Comparison of ENCODE assay signal across 8 cellular contexts in genomic region chr9:129483467-129484324, GRCh38.
A peak's percentile ranks its signal among the peaks of the same experiment; 100 is the strongest.
DNase-seq lines count a peak whose midpoint lies in the region; ATAC-seq, FAIRE-seq and TF ChIP-seq lines count a peak whose summit lies in the region.

No MANE protein-coding gene starts in this region.

- no peaks in the 10 kb centered on the region for H3K36me3 ChIP-seq in HAP-1 (replicated peaks)
- H3K36me3 ChIP-seq in SK-N-MC (ENCODE audit: insufficient read depth, low read length), result no peaks in the 10 kb centered on the region
- H3K36me3 ChIP-seq in right lobe of liver, result no peaks in the 10 kb centered on the region
- no peaks in the 10 kb centered on the region for H3K36me3 ChIP-seq in stomach

- H3K4me3 ChIP-seq in A549, result peak overlapping the region; percentile 47; the same call in 2 of the 3 replicates
- peak overlapping the region; percentile 27; the same call in 1 of the 2 replicates for H3K4me3 ChIP-seq in HAP-1
- H3K4me3 ChIP-seq in SK-N-MC, result peak overlapping the region; percentile 71
- H3K4me3 ChIP-seq in right lobe of liver, result peak overlapping the region; percentile 31 to 58 (median 49)
- peak overlapping the region; percentile 45 to 61 (median 54) for H3K4me3 ChIP-seq in stomach

- intact Hi-C loops in right lobe of liver (cut with DNase I) (loop anchor here (10.0 kb wide), 2 partner anchors 149 to 309 kb away; partner anchors contain the start of gene IER5L (in 1 of the 2)), stomach (cut with DNase I; ENCODE audit: low total_unique reads) (no loop called here)

- TF ChIP-seq CTCF in A549 (IDR thresholded peaks at IDR 0.05), result no peak
- no peak for TF ChIP-seq CTCF in right lobe of liver (IDR thresholded peaks at IDR 0.05)
- no peak for TF ChIP-seq CTCF in stomach (IDR thresholded peaks at IDR 0.05)

- POLR2A ChIA-PET in A549 (lab: Yijun Ruan, JAX), result interaction anchor here (0.6 to 6.1 kb wide), 25 partner anchors 9 to 348 kb away, joined by 3 to 171 read pairs (median 7); partner anchors contain the start of gene IER5L

- H3K9ac ChIP-seq in SK-N-MC (ENCODE audit: insufficient read length), result peak overlapping the region; percentile 70

- CTCF ChIA-PET in A549 (lab: Yijun Ruan, JAX), result interaction anchor here (0.6 to 9.3 kb wide), 29 partner anchors 8 to 352 kb away, joined by 3 to 63 read pairs (median 4); partner anchors contain the start of gene IER5L

- no peak for TF ChIP-seq POLR2A in A549 (IDR thresholded peaks at IDR 0.05; ENCODE audit: low read length)
- TF ChIP-seq POLR2A in right lobe of liver (IDR thresholded peaks at IDR 0.05), result peak; percentile 79
- peak in 1 of 4 donors; percentile 42 for TF ChIP-seq POLR2A in stomach (IDR thresholded peaks at IDR 0.05)

- ATAC-seq in A549, result peak; percentile 15 to 37
- ATAC-seq in right lobe of liver, result peak; percentile 42 to 55 (median 52)
- no peak for ATAC-seq in GM21528 (IDR thresholded peaks at IDR 0.05; ENCODE audit: low FRiP score, unreplicated experiment)
- no peak for ATAC-seq in HG03025 (IDR thresholded peaks at IDR 0.05; ENCODE audit: low FRiP score, unreplicated experiment)

- no peaks in the 10 kb centered on the region for H3K9me3 ChIP-seq in A549
- no peaks in the 10 kb centered on the region for H3K9me3 ChIP-seq in HAP-1
- no peaks in the 10 kb centered on the region for H3K9me3 ChIP-seq in SK-N-MC (ENCODE audit: low read depth, low read length)
- H3K9me3 ChIP-seq in right lobe of liver, result no peaks in the 10 kb centered on the region
- H3K9me3 ChIP-seq in stomach, result no peaks in the 10 kb centered on the region

- H3K4me1 ChIP-seq in A549 (peaks cover 91% of the 10 kb centered on the region), HAP-1 (peaks cover 41% of the 10 kb centered on the region), right lobe of liver (peaks cover 5 to 44% (median 23%) of the 10 kb centered on the region in 4 donors), stomach (peaks cover 86 to 93% (median 88%) of the 10 kb centered on the region in 4 donors)

- peak in 1 of 2 experiments; percentile 7; a peak in 1 of 5 replicates for TF ChIP-seq RAD21 in A549 (conservative IDR thresholded peaks at IDR 0.05 in 1 of 2, IDR thresholded peaks at IDR 0.05 in 1 of 2)

- TF ChIP-seq EP300 in A549 (IDR thresholded peaks at IDR 0.05) (peak in 1 of 2 experiments; percentile 49; a peak in 1 of 5 replicates), stomach (IDR thresholded peaks at IDR 0.05) (no peak)

- FAIRE-seq in A549 (lab: Jason Lieb, UNC), result no peak

- in situ Hi-C loops in HAP-1 (cut with MboI; ENCODE audit: low sequenced_read_pairs), result no loop called here

- H3K27ac ChIP-seq in A549 (peak overlapping the region; percentile 99 to 100), SK-N-MC (peak overlapping the region; percentile 100), right lobe of liver (peak overlapping the region; percentile 99 to 100 (median 99)), stomach (peak overlapping the region; percentile 97 to 100 (median 100))

- DNase-seq in A549 (ENCODE audit: low read depth in 1 of 2, low spot score in 1 of 2) (peak; percentile 79 to 91), HAP-1 (ENCODE audit: low spot score in 2 of 2) (peak in 1 of 2 experiments; percentile 47), SK-N-MC (ENCODE audit: low read depth, low spot score) (no peak), dermis blood vessel endothelial cell (peak; percentile 69), right lobe of liver (peak; percentile 85 to 91 (median 88)), stomach (peak; percentile 85)

- peak overlapping the region; percentile 98 for H3K4me2 ChIP-seq in A549

- WGBS in A549 (ENCODE audit: missing lambda C conversion rate), result 1% methylated on average over 19 of the region's 29 CpGs
- WGBS in right lobe of liver (ENCODE audit: insufficient coverage, low coverage, low lambda C conversion rate, missing lambda C conversion rate), result 11% methylated on average over 10 of the region's 29 CpGs
- WGBS in stomach, 5 donors, result 10 to 16% (median 13%) methylated on average over 21 to 29 of the region's 29 CpGs

- no peaks in the 10 kb centered on the region for H3K27me3 ChIP-seq in HAP-1 (ENCODE audit: low read depth)
- H3K27me3 ChIP-seq in right lobe of liver, result no peaks in the 10 kb centered on the region
- H3K27me3 ChIP-seq in stomach, result no peaks in the 10 kb centered on the region

TF ChIP-seq in A549, 52 proteins besides CTCF, POLR2A, EP300 and RAD21 (continues in another document):
- TF ChIP-seq ESRRA (IDR thresholded peaks at IDR 0.05; ENCODE audit: borderline replicate concordance, low read length), result no peak
- TF ChIP-seq SREBF2 (IDR thresholded peaks at IDR 0.05), result no peak
- TF ChIP-seq HMGXB4 (CRISPR knock-in tag; IDR thresholded peaks at IDR 0.05; ENCODE audit: borderline replicate concordance), result no peak
- TF ChIP-seq USF2 (IDR thresholded peaks at IDR 0.05), result no peak
- TF ChIP-seq CBX2 (IDR thresholded peaks at IDR 0.05; ENCODE audit: borderline replicate concordance, low read depth), result no peak
- TF ChIP-seq E2F6 (IDR thresholded peaks at IDR 0.05; ENCODE audit: borderline replicate concordance, low read depth), result peak; percentile 64
- TF ChIP-seq CEBPB (IDR thresholded peaks at IDR 0.05), result peak; percentile 54 to 92; a peak in 3 of 4 replicates
- TF ChIP-seq ATOH8 (CRISPR knock-in tag; IDR thresholded peaks at IDR 0.05; ENCODE audit: low read depth), result peak; percentile 42; the same call in 1 of the 2 replicates
- no peak for TF ChIP-seq BHLHE40 (IDR thresholded peaks at IDR 0.05; ENCODE audit: low read depth, low read length)
- no peak for TF ChIP-seq JUNB (IDR thresholded peaks at IDR 0.05)
- 0 out of 2 replicates have a peak, but pooled peaks have one; percentile 10 for TF ChIP-seq ZSCAN20 (CRISPR knock-in tag; IDR thresholded peaks at IDR 0.05)
- TF ChIP-seq HEYL (CRISPR knock-in tag; IDR thresholded peaks at IDR 0.05), result 0 out of 2 replicates have a peak, but pooled peaks have one; percentile 24
- TF ChIP-seq EHF (CRISPR knock-in tag; IDR thresholded peaks at IDR 0.05), result peak; percentile 76
- no peak for TF ChIP-seq EHMT2 (IDR thresholded peaks at IDR 0.05; ENCODE audit: low read depth)
- no peak for TF ChIP-seq MAZ (IDR thresholded peaks at IDR 0.05; ENCODE audit: borderline replicate concordance, low read depth, low read length)
- TF ChIP-seq ZNF302 (CRISPR knock-in tag; IDR thresholded peaks at IDR 0.05), result no peak
- TF ChIP-seq, protein P1, sequence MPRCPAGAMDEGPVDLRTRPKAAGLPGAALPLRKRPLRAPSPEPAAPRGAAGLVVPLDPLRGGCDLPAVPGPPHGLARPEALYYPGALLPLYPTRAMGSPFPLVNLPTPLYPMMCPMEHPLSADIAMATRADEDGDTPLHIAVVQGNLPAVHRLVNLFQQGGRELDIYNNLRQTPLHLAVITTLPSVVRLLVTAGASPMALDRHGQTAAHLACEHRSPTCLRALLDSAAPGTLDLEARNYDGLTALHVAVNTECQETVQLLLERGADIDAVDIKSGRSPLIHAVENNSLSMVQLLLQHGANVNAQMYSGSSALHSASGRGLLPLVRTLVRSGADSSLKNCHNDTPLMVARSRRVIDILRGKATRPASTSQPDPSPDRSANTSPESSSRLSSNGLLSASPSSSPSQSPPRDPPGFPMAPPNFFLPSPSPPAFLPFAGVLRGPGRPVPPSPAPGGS (IDR thresholded peaks at IDR 0.05), result 0 out of 3 replicates have a peak, but pooled peaks have one; percentile 37
- TF ChIP-seq MAX (IDR thresholded peaks at IDR 0.05), result peak; percentile 73
- no peak for TF ChIP-seq NFE2L2 (conservative IDR thresholded peaks at IDR 0.05; ENCODE audit: low read length)
- TF ChIP-seq FOSL2 (IDR thresholded peaks at IDR 0.05), result no peak
- no peak; the same call in 1 of the 2 replicates for TF ChIP-seq FOSL2 (CRISPR knock-in tag; IDR thresholded peaks at IDR 0.05)
- TF ChIP-seq SMC3 (IDR thresholded peaks at IDR 0.05), result peak; percentile 15; the same call in 1 of the 3 replicates

Comparison
In these comparisons a context has a peak if more than half of its experiments do, and no peak if none do; other contexts are left out.
1. ATAC-seq: peak in A549 (2 of 2) and right lobe of liver (4 of 4); none in GM21528 (single experiment) and HG03025 (single experiment).
2. Peak in every context shown above with its lines, with median percentiles within 50 percentile points of each other: H3K27ac ChIP-seq and H3K4me3 ChIP-seq.